In the genomic region with DNA sequence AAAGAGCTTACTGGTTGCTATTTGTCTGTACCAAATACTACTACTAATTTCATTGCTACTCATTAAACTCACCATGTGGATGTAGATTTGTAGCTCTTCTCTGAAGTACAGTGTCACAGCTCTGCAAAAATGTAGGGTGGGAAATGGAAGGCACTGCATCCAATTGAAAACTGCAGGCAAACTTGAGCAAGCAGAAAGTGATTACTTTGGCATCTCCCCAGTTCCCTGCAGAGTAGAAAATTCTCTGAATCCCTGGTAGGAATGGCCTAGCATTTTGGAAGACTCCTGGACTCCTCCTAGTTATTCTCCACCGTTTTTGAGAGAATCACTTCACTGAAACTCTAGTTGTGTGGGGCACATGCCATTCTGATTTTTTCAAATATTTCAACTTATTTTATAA, we compare ENCODE assay signal across 27 cellular contexts.
"Had no signal": no experiment of that assay in that cellular context is flagged by ENCODE, and none has a peak within 500 bp of the region (broad histone marks: within the 10 kb centered on the region; RNA-seq: fewer than 3 reads in every experiment).

No MANE protein-coding gene starts in this region.

- H3K36me3 ChIP-seq: adrenal gland, esophagus muscularis mucosa, left lung, neural progenitor cell, tibial nerve had no signal

- H3K27me3 ChIP-seq: adrenal gland, esophagus muscularis mucosa, hepatocyte, left lung, neural progenitor cell, tibial nerve had no signal

- H3K27ac Mint-ChIP-seq: activated CD4-positive, alpha-beta T cell treated with anti-CD3 and anti-CD28 coated beads, Interleukin-2, amount 10 ng/mL, durations not matched to agents 7 days and 5 days; activated naive CD8-positive, alpha-beta T cell; activated T-cell treated with anti-CD3 and anti-CD28 coated beads, Interleukin-2, amount 50 U/mL, for 24 hours; activated T-helper 17 cell treated with anti-CD3 and anti-CD28 coated beads, Interleukin-2, amount 50 U/mL, for 72 hours; immature natural killer cell; mesothelial cell of epicardium; naive thymus-derived CD8-positive, alpha-beta T cell; neural progenitor cell; T-cell; T-helper 2 cell treated with Interferon-gamma antibody and Interleukin-4, amounts not matched to agents 5 μg/mL and 100 μg/mL, for 36 hours had no signal

- H3K9me3 ChIP-seq: adrenal gland, esophagus muscularis mucosa, left lung, tibial nerve had no signal

- H3K9ac ChIP-seq: neural progenitor cell had no signal

- H3K4me3 Mint-ChIP-seq: activated CD4-positive, alpha-beta T cell treated with anti-CD3 and anti-CD28 coated beads, Interleukin-2, amount 10 ng/mL, durations not matched to agents 7 days and 5 days; activated naive CD8-positive, alpha-beta T cell; activated T-cell treated with anti-CD3 and anti-CD28 coated beads, Interleukin-2, amount 50 U/mL, for 24 hours; activated T-helper 17 cell treated with anti-CD3 and anti-CD28 coated beads, Interleukin-2, amount 50 U/mL, for 72 hours; immature natural killer cell; mesothelial cell of epicardium; naive thymus-derived CD8-positive, alpha-beta T cell; neural progenitor cell; T-cell; T-helper 2 cell treated with Interferon-gamma antibody and Interleukin-4, amounts not matched to agents 5 μg/mL and 100 μg/mL, for 36 hours had no signal

- H3K79me2 ChIP-seq: hepatocyte had no signal

- H3K4me2 ChIP-seq: hepatocyte, neural progenitor cell had no signal

- DNase-seq: activated CD4-positive, alpha-beta T cell treated with anti-CD3 and anti-CD28 coated beads, Interleukin-2, amount 10 ng/mL, durations not matched to agents 7 days and 5 days; activated CD8-positive, alpha-beta memory T cell treated with anti-CD3 and anti-CD28 coated beads, Interleukin-2, amount 50 U/mL, for 4 hours; activated T-cell treated with anti-CD3 and anti-CD28 coated beads, Interleukin-2, amount 50 U/mL, for 24 hours; adrenal gland; central memory CD4-positive, alpha-beta T cell; immature natural killer cell; kidney glomerular epithelial cell; left lung; naive thymus-derived CD8-positive, alpha-beta T cell; posterior cingulate gyrus; stimulated activated CD4-positive, alpha-beta T cell treated with anti-CD3 and anti-CD28 coated beads, Interleukin-12 subunit alpha, Interleukin-12 subunit beta, amount 100 ng/mL, for 4 hours; stimulated activated CD4-positive, alpha-beta T cell treated with anti-CD3 and anti-CD28 coated beads, Interleukin-4, amount 100 ng/mL, for 4 hours; stimulated activated naive CD8-positive, alpha-beta T cell treated with anti-CD3 and anti-CD28 coated beads, Interleukin-15, Interleukin-2, amounts not matched to agents 100 U/mL and 50 U/mL, for 24 hours; substantia nigra; T-cell had no signal

- H2AFZ ChIP-seq: hepatocyte, neural progenitor cell had no signal

- H3K27me3 Mint-ChIP-seq: activated CD4-positive, alpha-beta T cell treated with anti-CD3 and anti-CD28 coated beads, Interleukin-2, amount 10 ng/mL, durations not matched to agents 7 days and 5 days; activated naive CD8-positive, alpha-beta T cell; activated T-cell treated with anti-CD3 and anti-CD28 coated beads, Interleukin-2, amount 50 U/mL, for 24 hours; activated T-helper 17 cell treated with anti-CD3 and anti-CD28 coated beads, Interleukin-2, amount 50 U/mL, for 72 hours; naive thymus-derived CD8-positive, alpha-beta T cell; T-cell had no signal

- H3K4me1 Mint-ChIP-seq: activated CD4-positive, alpha-beta T cell treated with anti-CD3 and anti-CD28 coated beads, Interleukin-2, amount 10 ng/mL, durations not matched to agents 7 days and 5 days; activated T-helper 17 cell treated with anti-CD3 and anti-CD28 coated beads, Interleukin-2, amount 50 U/mL, for 72 hours; immature natural killer cell; mesothelial cell of epicardium; naive thymus-derived CD8-positive, alpha-beta T cell; T-cell had no signal

- H3K27ac ChIP-seq: adrenal gland, coronary artery, esophagus muscularis mucosa, hepatocyte, left lung, neural progenitor cell, tibial nerve, VCaP had no signal

- H3K36me3 Mint-ChIP-seq: activated naive CD8-positive, alpha-beta T cell; mesothelial cell of epicardium; naive thymus-derived CD8-positive, alpha-beta T cell; neural progenitor cell; T-cell had no signal

- H3K4me1 ChIP-seq: adrenal gland, esophagus muscularis mucosa, left lung, neural progenitor cell, tibial nerve had no signal

- ATAC-seq: activated CD4-positive, CD25-positive, alpha-beta regulatory T cell treated with anti-CD3 and anti-CD28 coated beads, Interleukin-2, amount 50 U/mL, for 24 hours; activated T-helper 17 cell treated with anti-CD3 and anti-CD28 coated beads, Interleukin-2, amount 50 U/mL, for 72 hours; left lung; naive thymus-derived CD8-positive, alpha-beta T cell; SK-N-SH treated with all-trans-retinoic acid at 6 μM for 48 hours; stimulated activated naive CD8-positive, alpha-beta T cell treated with anti-CD3 and anti-CD28 coated beads, Interleukin-15, Interleukin-2, amounts not matched to agents 100 U/mL and 50 U/mL, for 24 hours; T-cell had no signal

- H3K4me3 ChIP-seq: adrenal gland, coronary artery, esophagus muscularis mucosa, hepatocyte, left lung, neural progenitor cell, tibial nerve had no signal

- H3K9me3 Mint-ChIP-seq: mesothelial cell of epicardium, neural progenitor cell had no signal
